8 cellular contexts compared by ENCODE assay signal in genomic region chr14:21509432-21510143, GRCh38. TPM values are rescaled to one million over a fixed set of nuclear protein-coding genes. Genes with fewer than 3 reads are reported as not detected.
A peak's percentile ranks its signal among the peaks of the same experiment; 100 is the strongest.
DNase-seq lines count a peak whose midpoint lies in the region; FAIRE-seq and TF ChIP-seq lines count a peak whose summit lies in the region.
"Had no signal": no experiment of that assay in that cellular context is flagged by ENCODE, and none has a peak within 500 bp of the region (broad histone marks: within the 10 kb centered on the region; RNA-seq: fewer than 3 reads in every experiment).

No MANE protein-coding gene starts in this region.

- BruUV-seq in endothelial cell of umbilical vein (replicated peaks; lab: Mats Ljungman, UMichigan): no TSS peak

- H3K9ac ChIP-seq in NT2/D1 (ENCODE audit: insufficient read length, low read depth): peak overlapping the region; percentile 99
- peak overlapping the region; percentile 84 for H3K9ac ChIP-seq in endothelial cell of umbilical vein (replicated peaks; ENCODE audit: extremely low read depth, insufficient read depth, low read length)
- no peak overlapping the region for H3K9ac ChIP-seq in parathyroid adenoma

- H4K20me1 ChIP-seq in endothelial cell of umbilical vein (replicated peaks; ENCODE audit: control insufficient read depth, extremely low read depth, insufficient read depth, low read length): no peaks in the 10 kb centered on the region

- TF ChIP-seq POLR2A in endothelial cell of umbilical vein (IDR thresholded peaks at IDR 0.05; ENCODE audit: low read depth, low read length): no peak
- no peak for TF ChIP-seq POLR2A in lower leg skin (IDR thresholded peaks at IDR 0.05)

- H3K9me1 ChIP-seq in endothelial cell of umbilical vein (replicated peaks; ENCODE audit: control insufficient read depth, extremely low read depth, insufficient read depth, low read length): no peaks in the 10 kb centered on the region

- H3K27me3 ChIP-seq in NT2/D1 (ENCODE audit: insufficient read depth, insufficient read length): no peaks in the 10 kb centered on the region
- H3K27me3 ChIP-seq in endothelial cell of umbilical vein (ENCODE audit: control insufficient read depth in 2 of 2, insufficient read depth in 2 of 2, low read length in 2 of 2): peaks cover 0 to 11% of the 10 kb centered on the region in 2 experiments
- no peaks in the 10 kb centered on the region for H3K27me3 ChIP-seq in parathyroid adenoma (ENCODE audit: control insufficient read depth, insufficient read depth, low read length)

- H3K36me3 ChIP-seq in NT2/D1 (ENCODE audit: insufficient read depth, insufficient read length, low read length) (peaks cover 24% of the 10 kb centered on the region), endothelial cell of umbilical vein (ENCODE audit: control insufficient read depth in 2 of 2, extremely low read depth in 1 of 2, insufficient read depth in 2 of 2, low read length in 2 of 2) (no peaks in the 10 kb centered on the region), parathyroid adenoma (ENCODE audit: control insufficient read depth, insufficient read depth, low read length) (no peaks in the 10 kb centered on the region)

- H3K4me2 ChIP-seq in endothelial cell of umbilical vein (ENCODE audit: insufficient read depth, low read length) (peak overlapping the region; percentile 99), parathyroid adenoma (ENCODE audit: low read length) (peak overlapping the region; percentile 65)

- no peaks in the 10 kb centered on the region for H3K4me1 ChIP-seq in NT2/D1 (ENCODE audit: insufficient read depth, insufficient read length)
- H3K4me1 ChIP-seq in endothelial cell of umbilical vein (ENCODE audit: control insufficient read depth, extremely low read depth, insufficient read depth, low read length): peaks cover 11% of the 10 kb centered on the region
- H3K4me1 ChIP-seq in parathyroid adenoma: peaks cover 4% of the 10 kb centered on the region

- H3K27ac ChIP-seq in endothelial cell of umbilical vein (ENCODE audit: insufficient read depth, low read depth, low read length) (no peak overlapping the region), parathyroid adenoma (no peak overlapping the region)

- CTCF ChIA-PET in endothelial cell of umbilical vein (lab: Charles Lee): interaction anchor here (1.6 to 4.6 kb wide), 3 partner anchors 11 to 48 kb away, joined by 8 to 65 read pairs (median 17); partner anchors contain the start of gene SALL2

- POLR2A ChIA-PET in endothelial cell of umbilical vein (lab: Charles Lee): no interaction called here

- intact Hi-C loops in endothelial cell of umbilical vein (cut with micrococcal nuclease) (no loop called here), lower leg skin (cut with DNase I; ENCODE audit: low total_unique reads) (loop anchor here (10.0 kb wide), 1 partner anchor 45 kb away; no protein-coding TSS in a partner anchor)

- no peak for TF ChIP-seq CTCF in endothelial cell of umbilical vein (IDR thresholded peaks at IDR 0.05; ENCODE audit: extremely low read depth in 1 of 2, insufficient read depth in 1 of 2, low read depth in 1 of 2, low read length in 2 of 2)
- TF ChIP-seq CTCF in parathyroid adenoma (IDR thresholded peaks at IDR 0.05): no peak
- no peak for TF ChIP-seq CTCF in lower leg skin (IDR thresholded peaks at IDR 0.05)

- H3K9me3 ChIP-seq in NT2/D1 (ENCODE audit: insufficient read depth, low read length): no peaks in the 10 kb centered on the region
- H3K9me3 ChIP-seq in endothelial cell of umbilical vein (replicated peaks; ENCODE audit: control insufficient read depth, insufficient read depth, low read length): no peaks in the 10 kb centered on the region
- no peaks in the 10 kb centered on the region for H3K9me3 ChIP-seq in parathyroid adenoma (ENCODE audit: control insufficient read depth, low read length)

- WGBS in lower leg skin, 2 donors: 84 to 89% methylated on average over 6 of the region's 6 CpGs

- H3K79me2 ChIP-seq in endothelial cell of umbilical vein (ENCODE audit: control insufficient read depth, insufficient read depth, low read length) (peaks cover 56% of the 10 kb centered on the region), parathyroid adenoma (peaks cover 32% of the 10 kb centered on the region)

- H2AFZ ChIP-seq in endothelial cell of umbilical vein (ENCODE audit: low read depth, low read length) (no peak overlapping the region), parathyroid adenoma (no peak overlapping the region)

- H3K4me3 ChIP-seq in NT2/D1 (ENCODE audit: insufficient read length, low read depth) (peak overlapping the region; percentile 98), endothelial cell of umbilical vein (replicated peaks in 1 of 3; ENCODE audit: insufficient read depth in 1 of 3, low read depth in 1 of 3, low read length in 3 of 3) (peak overlapping the region in 2 of 3 experiments; percentile 75 to 91), parathyroid adenoma (ENCODE audit: low read depth, low read length) (peak overlapping the region; percentile 78), lower leg skin (ENCODE audit: low read depth, poor library complexity, severe bottlenecking) (no peak overlapping the region)

- DNase-seq in GM19239 (ENCODE audit: insufficient read length, low spot score): no peak
- DNase-seq in NT2/D1 (ENCODE audit: low read depth, low spot score): no peak
- DNase-seq in endothelial cell of umbilical vein (ENCODE audit: low read depth, low spot score): no peak
- no peak for DNase-seq in T-helper 9 cell
- DNase-seq in lower leg skin (ENCODE audit: low spot score in 2 of 2): no peak
- DNase-seq in GM19238 (ENCODE audit: insufficient read length, low spot score): no peak
- DNase-seq: KBM-7 had no signal

- FAIRE-seq in GM19239 (lab: Jason Lieb, UNC): peak; percentile 26
- FAIRE-seq in endothelial cell of umbilical vein (lab: Jason Lieb, UNC): no peak

- dilution Hi-C loops in endothelial cell of umbilical vein (cut with MboI; ENCODE audit: extremely low pct_ligation_motif_present, low sequenced_read_pairs): no loop called here

TF ChIP-seq in endothelial cell of umbilical vein, 7 proteins besides CTCF, POLR2A, EP300 and RAD21 (continues in another document):
- TF ChIP-seq MYC (IDR thresholded peaks at IDR 0.05; ENCODE audit: low read depth, low read length): no peak
- no peak for TF ChIP-seq EZH2 (IDR thresholded peaks at IDR 0.05; ENCODE audit: borderline replicate concordance, low read depth, low read length, severe bottlenecking)

RNA-seq across cellular contexts. Expression of gene METTL3, which starts 1.6 kb away (rescaled TPM):
- 63.1 and 65.0 TPM in 2 replicates for total RNA-seq in endothelial cell of umbilical vein
- polyA plus RNA-seq in endothelial cell of umbilical vein: 80.2 and 85.3 TPM in 2 replicates
- polyA plus RNA-seq in endothelial cell of umbilical vein (2011; cell fraction: cytosol; rRNA removed): 61.6 and 67.3 TPM in 2 replicates
- 465 and 505 TPM in 2 replicates for polyA plus RNA-seq in endothelial cell of umbilical vein (2011; cell fraction: nucleus; rRNA removed)
- polyA plus RNA-seq in endothelial cell of umbilical vein (2012): 45.6 and 57.2 TPM in 2 replicates
- 85.6 and 92.0 TPM in 2 replicates for polyA minus RNA-seq in endothelial cell of umbilical vein
- polyA minus RNA-seq in endothelial cell of umbilical vein (2011; cell fraction: cytosol; rRNA and poly(A)+ RNA removed): 28.1 TPM
- 60.7 and 85.7 TPM in 2 replicates for polyA minus RNA-seq in endothelial cell of umbilical vein (2011; cell fraction: nucleus; rRNA and poly(A)+ RNA removed)
- 10 to 100 TPM; 33.4 to 60.0 (median 39.8) TPM for total RNA-seq in lower leg skin

RNA-seq across cellular contexts. Expression of gene SALL2, which starts 16.6 kb away (rescaled TPM):
- 4.6 and 6.8 TPM in 2 replicates for total RNA-seq in endothelial cell of umbilical vein
- polyA plus RNA-seq in endothelial cell of umbilical vein: 2.8 and 4.3 TPM in 2 replicates
- 2.4 and 3.0 TPM in 2 replicates for polyA plus RNA-seq in endothelial cell of umbilical vein (2011; cell fraction: cytosol; rRNA removed)
- polyA plus RNA-seq in endothelial cell of umbilical vein (2011; cell fraction: nucleus; rRNA removed): 1.0 and 1.4 TPM in 2 replicates
- 1.4 and 1.7 TPM in 2 replicates for polyA plus RNA-seq in endothelial cell of umbilical vein (2012)
- polyA minus RNA-seq in endothelial cell of umbilical vein: 3.6 and 5.2 TPM in 2 replicates
- polyA minus RNA-seq in endothelial cell of umbilical vein (2011; cell fraction: cytosol; rRNA and poly(A)+ RNA removed): not detected
- polyA minus RNA-seq in endothelial cell of umbilical vein (2011; cell fraction: nucleus; rRNA and poly(A)+ RNA removed): 1.0 and 2.0 TPM in 2 replicates
- total RNA-seq in lower leg skin: 1 to 10 TPM; 2.2 to 4.8 (median 4.4) TPM

RNA-seq across cellular contexts. Expression of gene TOX4, which starts 32.6 kb away (rescaled TPM):
- 63.2 and 67.4 TPM in 2 replicates for total RNA-seq in endothelial cell of umbilical vein
- polyA plus RNA-seq in endothelial cell of umbilical vein: 78.2 and 78.4 TPM in 2 replicates
- polyA plus RNA-seq in endothelial cell of umbilical vein (2011; cell fraction: cytosol; rRNA removed): 59.7 and 65.2 TPM in 2 replicates
- 61.6 and 71.0 TPM in 2 replicates for polyA plus RNA-seq in endothelial cell of umbilical vein (2011; cell fraction: nucleus; rRNA removed)
- 56.5 and 91.9 TPM in 2 replicates for polyA plus RNA-seq in endothelial cell of umbilical vein (2012)
- polyA minus RNA-seq in endothelial cell of umbilical vein: 153 and 171 TPM in 2 replicates
- 22.8 TPM for polyA minus RNA-seq in endothelial cell of umbilical vein (2011; cell fraction: cytosol; rRNA and poly(A)+ RNA removed)
- 33.2 and 40.7 TPM in 2 replicates for polyA minus RNA-seq in endothelial cell of umbilical vein (2011; cell fraction: nucleus; rRNA and poly(A)+ RNA removed)
- total RNA-seq in lower leg skin: 10 to 100 TPM; 69.8 to 94.9 (median 75.7) TPM

RNA-seq across cellular contexts. Expression of gene RAB2B, which starts 32.8 kb away (rescaled TPM):
- 29.1 and 30.6 TPM in 2 replicates for total RNA-seq in endothelial cell of umbilical vein
- 26.8 and 27.9 TPM in 2 replicates for polyA plus RNA-seq in endothelial cell of umbilical vein
- polyA plus RNA-seq in endothelial cell of umbilical vein (2011; cell fraction: cytosol; rRNA removed): 23.6 and 24.1 TPM in 2 replicates
- 43.2 and 47.7 TPM in 2 replicates for polyA plus RNA-seq in endothelial cell of umbilical vein (2011; cell fraction: nucleus; rRNA removed)
- 24.9 and 28.6 TPM in 2 replicates for polyA plus RNA-seq in endothelial cell of umbilical vein (2012)
- polyA minus RNA-seq in endothelial cell of umbilical vein: 40.8 and 47.7 TPM in 2 replicates
- polyA minus RNA-seq in endothelial cell of umbilical vein (2011; cell fraction: cytosol; rRNA and poly(A)+ RNA removed): 6.3 TPM
- 26.0 and 33.6 TPM in 2 replicates for polyA minus RNA-seq in endothelial cell of umbilical vein (2011; cell fraction: nucleus; rRNA and poly(A)+ RNA removed)
- 10 to 100 TPM; 11.3 to 19.9 (median 15.4) TPM for total RNA-seq in lower leg skin

RNA-seq across cellular contexts. Expression of gene CHD8, which starts 53.7 kb away (rescaled TPM):
- total RNA-seq in endothelial cell of umbilical vein (86.7 and 94.3 TPM in 2 replicates), lower leg skin (10 to 100 TPM; 78.4 to 98.6 (median 97.0) TPM)
- 52.3 and 55.2 TPM in 2 replicates for polyA plus RNA-seq in endothelial cell of umbilical vein
- polyA plus RNA-seq in endothelial cell of umbilical vein (2011; cell fraction: cytosol; rRNA removed): 29.1 and 31.7 TPM in 2 replicates
- 113 and 139 TPM in 2 replicates for polyA plus RNA-seq in endothelial cell of umbilical vein (2011; cell fraction: nucleus; rRNA removed)
- 60.7 and 61.2 TPM in 2 replicates for polyA plus RNA-seq in endothelial cell of umbilical vein (2012)
- polyA minus RNA-seq in endothelial cell of umbilical vein: 80.4 and 114 TPM in 2 replicates
- polyA minus RNA-seq in endothelial cell of umbilical vein (2011; cell fraction: cytosol; rRNA and poly(A)+ RNA removed): 45.3 TPM
- polyA minus RNA-seq in endothelial cell of umbilical vein (2011; cell fraction: nucleus; rRNA and poly(A)+ RNA removed): 88.2 and 109 TPM in 2 replicates
